In the genomic region with DNA sequence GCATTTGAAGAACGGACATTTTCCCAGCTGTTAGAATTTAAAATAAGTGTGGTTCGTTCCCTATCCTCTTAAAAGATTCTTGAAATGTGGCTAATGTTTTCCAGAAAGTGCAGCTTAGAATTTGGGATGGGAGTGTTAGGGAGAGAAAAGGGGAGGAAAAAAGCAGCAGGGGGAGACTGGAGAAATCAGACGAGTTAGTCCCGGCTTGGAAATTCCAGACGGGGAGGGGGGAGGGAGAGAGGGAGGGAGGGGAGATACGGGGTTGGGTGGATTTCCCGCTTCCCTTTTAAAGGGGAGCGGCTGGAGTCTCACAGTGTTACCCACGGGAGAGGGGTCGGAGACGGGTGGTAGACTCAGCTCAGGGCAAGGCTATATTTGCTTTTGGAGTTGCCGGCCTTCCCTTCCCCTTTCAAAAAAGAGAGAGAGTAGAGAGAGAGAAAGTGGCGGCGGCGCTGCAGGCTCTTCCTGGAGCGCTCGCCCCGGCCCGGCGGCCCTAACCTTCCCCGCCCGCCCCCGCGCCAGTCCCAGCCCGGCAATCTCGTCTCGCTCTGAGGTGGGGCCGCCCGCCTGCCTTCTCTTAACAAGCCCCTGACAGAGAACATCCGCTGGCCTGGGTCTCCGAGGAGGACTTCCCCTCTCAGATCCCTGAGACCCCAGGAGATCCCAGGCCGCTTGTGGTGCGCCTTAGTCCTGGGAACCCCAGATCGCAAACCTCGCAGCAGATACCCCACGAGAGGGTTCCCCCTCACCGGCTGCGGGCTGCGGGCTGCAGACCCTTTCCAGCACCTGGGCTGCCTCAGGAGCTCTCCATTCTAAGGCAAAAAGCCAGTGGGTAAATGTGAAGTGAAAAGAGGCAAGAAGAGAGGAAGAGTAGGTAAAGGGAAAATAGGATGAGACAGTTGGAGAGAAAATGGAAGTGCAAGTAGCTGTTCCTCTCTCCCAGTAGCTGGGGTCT, we compare ENCODE assay signal across 3 cellular contexts.
TF ChIP-seq lines count a peak whose summit lies in the region.

No MANE protein-coding gene starts in this region.

TF ChIP-seq in IMR-90, 13 proteins besides CTCF, POLR2A, EP300 and RAD21:
- TF ChIP-seq RFX5 (IDR thresholded peaks at IDR 0.05; ENCODE audit: low read depth, low read length) (no peak), MAZ (IDR thresholded peaks at IDR 0.05; ENCODE audit: borderline replicate concordance, low read depth, low read length) (peak; percentile 62; the same call in 1 of the 2 replicates)

TF ChIP-seq in H1, 55 proteins besides CTCF, POLR2A, EP300 and RAD21 (continues in another document):
- TF ChIP-seq KDM4A (IDR thresholded peaks at IDR 0.05; ENCODE audit: low read depth, low read length, severe bottlenecking) (peak; percentile 29), RXRA (IDR thresholded peaks at IDR 0.05; ENCODE audit: insufficient read depth, low read depth, low read length) (no peak), JUND (IDR thresholded peaks at IDR 0.05; ENCODE audit: low read length) (no peak), SP2 (IDR thresholded peaks at IDR 0.05; ENCODE audit: low read length) (no peak), SIN3A (conservative IDR thresholded peaks at IDR 0.05 in 1 of 2, IDR thresholded peaks at IDR 0.05 in 1 of 2; ENCODE audit: low read depth in 1 of 2, low read length in 2 of 2) (no peak), KDM5A (IDR thresholded peaks at IDR 0.05; ENCODE audit: low read length) (no peak), CBX5 (IDR thresholded peaks at IDR 0.05; ENCODE audit: low read depth, low read length) (no peak), SIRT6 (IDR thresholded peaks at IDR 0.05; ENCODE audit: low read length) (no peak), TAF7 (optimal IDR thresholded peaks at IDR 0.05; ENCODE audit: borderline replicate concordance, low read depth, low read length) (no peak), E2F6 (IDR thresholded peaks at IDR 0.05) (no peak), ATF3 (IDR thresholded peaks at IDR 0.05; ENCODE audit: insufficient read depth, low read depth, low read length) (no peak), KDM1A (IDR thresholded peaks at IDR 0.05; ENCODE audit: borderline replicate concordance, low read length) (no peak), ZNF274 (IDR thresholded peaks at IDR 0.05; ENCODE audit: borderline replicate concordance, extremely low read depth, low read length) (no peak), RBBP5 (IDR thresholded peaks at IDR 0.05; ENCODE audit: borderline replicate concordance, low read depth, low read length) (peak; percentile 84), BRCA1 (IDR thresholded peaks at IDR 0.05; ENCODE audit: low read depth, low read length) (no peak), HDAC2 (IDR thresholded peaks at IDR 0.05; ENCODE audit: borderline replicate concordance in 1 of 2, low read depth in 2 of 2, low read length in 2 of 2) (no peak), FOSL1 (IDR thresholded peaks at IDR 0.05; ENCODE audit: insufficient read depth, low read depth, low read length) (no peak), TEAD4 (IDR thresholded peaks at IDR 0.05; ENCODE audit: low read depth, low read length) (peak; percentile 34; the same call in 1 of the 2 replicates), BACH1 (IDR thresholded peaks at IDR 0.05; ENCODE audit: low read length) (no peak), EGR1 (IDR thresholded peaks at IDR 0.05; ENCODE audit: borderline replicate concordance, low read depth, low read length) (peak; percentile 25; the same call in 1 of the 2 replicates), CREB1 (IDR thresholded peaks at IDR 0.05) (no peak), YY1 (IDR thresholded peaks at IDR 0.05; ENCODE audit: low read depth, low read length) (no peak), SP1 (IDR thresholded peaks at IDR 0.05; ENCODE audit: low read depth, low read length) (no peak), CHD2 (IDR thresholded peaks at IDR 0.05; ENCODE audit: low read length) (no peak), RNF2 (IDR thresholded peaks at IDR 0.05; ENCODE audit: borderline replicate concordance, low read depth, low read length, missing control alignments, poor library complexity, severe bottlenecking) (no peak), CHD1 (IDR thresholded peaks at IDR 0.05; ENCODE audit: low read depth, low read length) (no peak), RFX5 (IDR thresholded peaks at IDR 0.05; ENCODE audit: borderline replicate concordance, low read depth, low read length) (no peak), JUN (IDR thresholded peaks at IDR 0.05; ENCODE audit: low read depth, low read length) (no peak), EZH2 (IDR thresholded peaks at IDR 0.05; ENCODE audit: low read depth, low read length, severe bottlenecking) (no peak), GTF2F1 (IDR thresholded peaks at IDR 0.05; ENCODE audit: borderline replicate concordance, low read depth, low read length) (no peak), CEBPB (IDR thresholded peaks at IDR 0.05; ENCODE audit: low read depth, low read length) (no peak), BCL11A (IDR thresholded peaks at IDR 0.05; ENCODE audit: low read depth in 2 of 2, low read length in 2 of 2) (no peak), MAFK (IDR thresholded peaks at IDR 0.05; ENCODE audit: low read depth, low read length) (no peak), SUZ12 (IDR thresholded peaks at IDR 0.05; ENCODE audit: low read length) (no peak; the same call in 1 of the 2 replicates), NANOG (IDR thresholded peaks at IDR 0.05; ENCODE audit: insufficient read depth, low read depth, low read length, poor library complexity, severe bottlenecking) (no peak), SIX5 (IDR thresholded peaks at IDR 0.05; ENCODE audit: low read depth, low read length) (no peak), POU5F1 (IDR thresholded peaks at IDR 0.05; ENCODE audit: low read depth, low read length) (no peak), ASH2L (IDR thresholded peaks at IDR 0.05; ENCODE audit: low read length) (peak; percentile 98), CTBP2 (IDR thresholded peaks at IDR 0.05; ENCODE audit: borderline replicate concordance, insufficient read depth, insufficient read length, low read length) (no peak), SRF (IDR thresholded peaks at IDR 0.05; ENCODE audit: low read depth, low read length) (no peak)
- TF ChIP-seq, protein P1, sequence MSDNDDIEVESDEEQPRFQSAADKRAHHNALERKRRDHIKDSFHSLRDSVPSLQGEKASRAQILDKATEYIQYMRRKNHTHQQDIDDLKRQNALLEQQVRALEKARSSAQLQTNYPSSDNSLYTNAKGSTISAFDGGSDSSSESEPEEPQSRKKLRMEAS (IDR thresholded peaks at IDR 0.05), result no peak

TF ChIP-seq in neural cell, 6 proteins besides CTCF, POLR2A, EP300 and RAD21:
- TF ChIP-seq MXI1 (conservative IDR thresholded peaks at IDR 0.05; ENCODE audit: poor library complexity, severe bottlenecking), result no peak
- no peak for TF ChIP-seq EZH2 (IDR thresholded peaks at IDR 0.05; ENCODE audit: borderline replicate concordance, insufficient read depth, low read length, poor library complexity, severe bottlenecking)
